Comparison of ENCODE assay signal across 36 cellular contexts in genomic region chr12:44697489-44697888, GRCh38.
"Had no signal": no experiment of that assay in that cellular context is flagged by ENCODE, and none has a peak within 500 bp of the region (broad histone marks: within the 10 kb centered on the region; RNA-seq: fewer than 3 reads in every experiment).

No MANE protein-coding gene starts in this region.

- H3K4me3 ChIP-seq: MG63 had no signal

- H3K9me3 ChIP-seq: MG63 had no signal

- H3K27me3 ChIP-seq: MG63 had no signal

- DNase-seq: Karpas-422, Kasumi-1, MG63, MM.1S, MV-4-11, NCI-H1048, NCI-H1092, NCI-H1092 treated with DMSO at 0.1 percent for 48 hours, NCI-H1105, NCI-H1105 treated with DMSO at 0.1 percent for 48 hours, NCI-H1417, NCI-H1417 treated with DMSO at 0.1 percent for 48 hours, NCI-H1436, NCI-H1436 treated with DMSO at 0.1 percent for 48 hours, NCI-H146, NCI-H1694, NCI-H1694 treated with DMSO at 0.1 percent for 48 hours, NCI-H187, NCI-H187 treated with DMSO at 0.1 percent for 48 hours, NCI-H1930, NCI-H2029, NCI-H2029 treated with DMSO at 0.1 percent for 48 hours, NCI-H2081, NCI-H2081 treated with DMSO at 0.1 percent for 48 hours, NCI-H2107, NCI-H2171, NCI-H2171 treated with DMSO at 0.1 percent for 48 hours, NCI-H2227 treated with DMSO at 0.1 percent for 48 hours, NCI-H226, NCI-H345, NCI-H446, NCI-H446 treated with DMSO at 0.1 percent for 48 hours, NCI-H510A, NCI-H510A treated with DMSO at 0.1 percent for 48 hours, NCI-H524, NCI-H524 treated with DMSO at 0.1 percent for 48 hours had no signal

- H3K36me3 ChIP-seq: MG63 had no signal
